ENCODE assay signal across 20 cellular contexts in genomic region chr11:133776671-133777070, GRCh38.
DNase-seq lines count a peak whose midpoint lies in the region; TF ChIP-seq lines count a peak whose summit lies in the region.
"Had no signal": no experiment of that assay in that cellular context is flagged by ENCODE, and none has a peak within 500 bp of the region (broad histone marks: within the 10 kb centered on the region; RNA-seq: fewer than 3 reads in every experiment).

No MANE protein-coding gene starts in this region.

- H3K4me1 ChIP-seq in GM23248 (ENCODE audit: insufficient read depth) = no peaks in the 10 kb centered on the region
- H3K4me1 ChIP-seq: BE2C, BLaER1 had no signal

- H3K27ac Mint-ChIP-seq in activated CD4-positive, alpha-beta T cell treated with anti-CD3 and anti-CD28 coated beads, Interleukin-2, amount 10 ng/mL, durations not matched to agents 24 days and 14 days = no peak overlapping the region
- peak overlapping the region in 4 of 5 experiments; percentile 59 to 99 (median 91) for H3K27ac Mint-ChIP-seq in brain
- H3K27ac Mint-ChIP-seq: CD4-positive, alpha-beta memory T cell; CD4-positive, CD25-positive, alpha-beta regulatory T cell; CD8-positive, alpha-beta memory T cell had no signal

- no peaks in the 10 kb centered on the region for H3K9me3 Mint-ChIP-seq in activated CD4-positive, alpha-beta T cell treated with anti-CD3 and anti-CD28 coated beads, Interleukin-2, amount 10 ng/mL, durations not matched to agents 24 days and 14 days
- peaks cover 15 to 56% (median 25%) of the 10 kb centered on the region in 5 experiments for H3K9me3 Mint-ChIP-seq in brain

- no peaks in the 10 kb centered on the region for H3K9me3 ChIP-seq in GM23248 (ENCODE audit: low read depth)
- H3K9me3 ChIP-seq: BE2C had no signal

- no peaks in the 10 kb centered on the region for H3K27me3 ChIP-seq in GM23248 (replicated peaks; ENCODE audit: insufficient read depth)
- H3K27me3 ChIP-seq: BLaER1 had no signal

- H4K20me1 ChIP-seq in GM23248 (ENCODE audit: insufficient read depth) = no peaks in the 10 kb centered on the region
- H4K20me1 ChIP-seq: BLaER1 had no signal

- in situ Hi-C loops in GM23248 (cut with MboI) = no loop called here

- no peak overlapping the region for H3K4me2 ChIP-seq in GM23248 (ENCODE audit: unreplicated experiment)
- H3K4me2 ChIP-seq: BLaER1 had no signal

- H2AFZ ChIP-seq in GM23248 = no peak overlapping the region

- H3K36me3 Mint-ChIP-seq in activated CD4-positive, alpha-beta T cell treated with anti-CD3 and anti-CD28 coated beads, Interleukin-2, amount 10 ng/mL, durations not matched to agents 24 days and 14 days (ENCODE audit: low read depth) = no peaks in the 10 kb centered on the region
- peaks cover 3% of the 10 kb centered on the region for H3K36me3 Mint-ChIP-seq in brain
- H3K36me3 Mint-ChIP-seq: CD14-positive monocyte; CD4-positive, alpha-beta memory T cell; CD4-positive, CD25-positive, alpha-beta regulatory T cell had no signal

- intact Hi-C loops in activated CD4-positive, alpha-beta T cell treated with anti-CD3 and anti-CD28 coated beads, Interleukin-2, amount 10 ng/mL, durations not matched to agents 24 days and 14 days (cut with micrococcal nuclease) = no loop called here

- no peak for TF ChIP-seq CTCF in brain (conservative IDR thresholded peaks at IDR 0.05)
- no peak for TF ChIP-seq CTCF in GM10266 (IDR thresholded peaks at IDR 0.05; ENCODE audit: control insufficient read depth, insufficient read depth, low read depth, missing control alignments)

- H3K27ac ChIP-seq in GM23248 = no peak overlapping the region
- H3K27ac ChIP-seq: BLaER1 had no signal

- H3K9ac ChIP-seq in GM23248 = no peak overlapping the region
- H3K9ac ChIP-seq: BLaER1 had no signal

- no peak overlapping the region for H3K4me3 ChIP-seq in GM23248
- H3K4me3 ChIP-seq: BLaER1, GM12878 had no signal

- 3 to 8% methylated on average over 7 of the region's 7 CpGs for WGBS in GM23248 (ENCODE audit: low coverage in 1 of 2, low lambda C conversion rate in 2 of 2, missing lambda C conversion rate in 2 of 2), 2 experiments

- no peaks in the 10 kb centered on the region for H3K4me1 Mint-ChIP-seq in activated CD4-positive, alpha-beta T cell treated with anti-CD3 and anti-CD28 coated beads, Interleukin-2, amount 10 ng/mL, durations not matched to agents 24 days and 14 days
- H3K4me1 Mint-ChIP-seq in brain = peaks cover 24% of the 10 kb centered on the region
- H3K4me1 Mint-ChIP-seq: CD14-positive monocyte; CD4-positive, alpha-beta memory T cell; CD4-positive, CD25-positive, alpha-beta regulatory T cell; CD8-positive, alpha-beta memory T cell had no signal

- H3F3A ChIP-seq in GM23248 (ENCODE audit: insufficient read depth) = no peaks in the 10 kb centered on the region

- H3K27me3 Mint-ChIP-seq in activated CD4-positive, alpha-beta T cell treated with anti-CD3 and anti-CD28 coated beads, Interleukin-2, amount 10 ng/mL, durations not matched to agents 24 days and 14 days = peaks cover 1% of the 10 kb centered on the region
- H3K27me3 Mint-ChIP-seq in brain = peaks cover 16% of the 10 kb centered on the region

- no peaks in the 10 kb centered on the region for H3K79me2 ChIP-seq in GM23248 (ENCODE audit: insufficient read depth)

- H3K4me3 Mint-ChIP-seq in activated CD4-positive, alpha-beta T cell treated with anti-CD3 and anti-CD28 coated beads, Interleukin-2, amount 10 ng/mL, durations not matched to agents 24 days and 14 days = no peak overlapping the region
- peak overlapping the region in 2 of 5 experiments; percentile 51 to 65 for H3K4me3 Mint-ChIP-seq in brain
- H3K4me3 Mint-ChIP-seq: CD14-positive monocyte; CD4-positive, alpha-beta memory T cell; CD4-positive, CD25-positive, alpha-beta regulatory T cell; CD8-positive, alpha-beta memory T cell had no signal

- no peaks in the 10 kb centered on the region for H3K36me3 ChIP-seq in GM23248 (ENCODE audit: low read depth)
- H3K36me3 ChIP-seq: BE2C, BLaER1 had no signal

- DNase-seq in activated CD4-positive, alpha-beta T cell treated with anti-CD3 and anti-CD28 coated beads, Interleukin-2, amount 10 ng/mL, durations not matched to agents 24 days and 14 days = peak; percentile 25
- no peak for DNase-seq in activated CD4-positive, alpha-beta T cell treated with anti-CD3 and anti-CD28 coated beads, Interleukin-2, amount 50 U/mL, for 4 hours
- DNase-seq in NCI-H524 treated with DMSO at 0.1 percent for 48 hours (lab: John Stamatoyannopoulos, UW) (peak; percentile 60), GM10266 (ENCODE audit: extremely low spot score) (no peak), GM23248 (no peak), pons (ENCODE audit: low spot score) (no peak)
- DNase-seq: 8988T; ACHN; BE2C; C1 segment of cervical spinal cord; CD4-positive, alpha-beta memory T cell; CD4-positive, CD25-positive, alpha-beta regulatory T cell; CD8-positive, alpha-beta memory T cell; COR-L47; DMS79 treated with DMSO at 0.1 percent for 48 hours; GF-D8 had no signal

- no peaks in the 10 kb centered on the region for H3K9me2 ChIP-seq in GM23248 (ENCODE audit: insufficient read depth)

Comparison
In these comparisons a context has a peak if more than half of its experiments do, and no peak if none do; other contexts are left out.
1. DNase-seq: peak in activated CD4-positive, alpha-beta T cell treated with anti-CD3 and anti-CD28 coated beads, Interleukin-2, amount 10 ng/mL, durations not matched to agents 24 days and 14 days (single experiment) and NCI-H524 treated with DMSO at 0.1 percent for 48 hours (single experiment); none in activated CD4-positive, alpha-beta T cell treated with anti-CD3 and anti-CD28 coated beads, Interleukin-2, amount 50 U/mL, for 4 hours (0 of 2), GM10266 (single experiment), GM23248 (single experiment) and pons (single experiment).